ENCODE assay signal across 8 cellular contexts in the genomic region with DNA sequence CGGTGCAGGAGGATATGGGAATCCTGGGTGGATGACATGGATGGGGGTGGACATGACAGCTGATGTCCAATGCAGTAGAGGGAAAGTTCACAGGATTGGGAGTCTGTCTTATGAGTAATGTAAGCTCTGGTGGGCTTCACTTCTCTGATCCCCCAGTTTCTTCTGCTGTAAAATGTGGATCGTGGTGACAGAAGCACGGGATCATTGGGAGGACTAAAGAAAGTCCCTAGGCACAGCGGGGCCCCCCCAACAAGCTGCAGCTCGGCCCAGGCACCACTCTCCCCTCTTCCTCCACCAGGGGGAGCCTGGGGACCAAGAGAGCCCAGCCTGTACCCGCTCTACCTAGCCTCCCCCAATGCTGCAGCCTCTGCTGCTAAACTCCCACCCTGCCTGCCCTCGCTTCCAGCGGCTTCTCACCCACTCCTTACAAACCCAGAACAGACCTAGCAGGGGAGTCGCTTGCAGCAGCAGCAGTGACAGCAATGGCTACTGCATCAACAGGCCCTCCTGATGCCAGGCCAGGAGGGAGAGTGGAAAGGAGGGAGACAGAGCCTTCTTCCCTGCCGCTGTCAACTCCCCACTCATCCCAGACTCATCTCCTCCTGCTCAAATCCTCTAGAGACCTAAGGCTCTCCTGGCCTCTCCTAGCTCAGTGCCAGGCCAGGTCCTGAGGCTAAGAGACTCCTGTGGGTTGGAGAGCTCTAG. TPM values are rescaled to one million over a fixed set of nuclear protein-coding genes. Genes with fewer than 3 reads are reported as not detected.
DNase-seq lines count a peak whose midpoint lies in the region; ATAC-seq and TF ChIP-seq lines count a peak whose summit lies in the region.

No MANE protein-coding gene starts in this region.

- peak; percentile 53 to 84 (median 70) for DNase-seq in CD8-positive, alpha-beta T cell
- DNase-seq in M059J (ENCODE audit: low read depth): peak; percentile 54
- peak; percentile 54 to 80 (median 68) for DNase-seq in body of pancreas
- peak; percentile 21 to 59 for DNase-seq in stimulated activated CD4-positive, alpha-beta T cell treated with anti-CD3 and anti-CD28 coated beads, Interleukin-15, amount 100 ng/mL, for 48 hours (ENCODE audit: low read depth in 2 of 2)

- H3K9me3 Mint-ChIP-seq in CD8-positive, alpha-beta T cell: no peaks in the 10 kb centered on the region

- H3K4me1 ChIP-seq in CD8-positive, alpha-beta T cell (ENCODE audit: insufficient read depth, low read length): peaks cover 9% of the 10 kb centered on the region
- H3K4me1 ChIP-seq in body of pancreas: peaks cover 32% of the 10 kb centered on the region
- H3K4me1 ChIP-seq in iPS-20b (ENCODE audit: insufficient read depth, low read length): no peaks in the 10 kb centered on the region; the same call in 1 of the 2 replicates

- peaks cover 17% of the 10 kb centered on the region for H3K4me1 Mint-ChIP-seq in CD8-positive, alpha-beta T cell (ENCODE audit: low read depth)

- 0% methylated on average over 1 to 7 of the region's 10 CpGs for WGBS in body of pancreas, 2 donors

- no peak overlapping the region for H3K4me3 Mint-ChIP-seq in CD8-positive, alpha-beta T cell

- CTCF ChIA-PET in CD8-positive, alpha-beta T cell (lab: Charles Lee): interaction anchor here (0.6 to 3.9 kb wide), 23 partner anchors 9 to 1501 kb away, joined by 3 to 36 read pairs (median 3); no protein-coding TSS in a partner anchor

- peak; percentile 71 for TF ChIP-seq CTCF in CD8-positive, alpha-beta T cell (IDR thresholded peaks at IDR 0.05)
- TF ChIP-seq CTCF in VCaP (conservative IDR thresholded peaks at IDR 0.05) (peak; percentile 74), body of pancreas (IDR thresholded peaks at IDR 0.05) (peak; percentile 47 to 82 (median 69))

- peaks cover 7% of the 10 kb centered on the region for H3K27me3 ChIP-seq in CD8-positive, alpha-beta T cell (ENCODE audit: insufficient read depth, low read length)
- H3K27me3 ChIP-seq in body of pancreas (no peaks in the 10 kb centered on the region), iPS-20b (ENCODE audit: insufficient read depth, low read length) (peaks cover 47% of the 10 kb centered on the region)

- no peaks in the 10 kb centered on the region for H3K9me3 ChIP-seq in CD8-positive, alpha-beta T cell (ENCODE audit: low read length)
- H3K9me3 ChIP-seq in body of pancreas (no peaks in the 10 kb centered on the region), iPS-20b (ENCODE audit: insufficient read depth, low read depth, low read length) (no peaks in the 10 kb centered on the region)

- POLR2A ChIA-PET in CD8-positive, alpha-beta T cell (lab: Charles Lee): interaction anchor here (0.6 to 1.1 kb wide), 3 partner anchors 56 to 478 kb away, joined by 3 to 4 read pairs (median 3); no protein-coding TSS in a partner anchor

- peaks cover 22% of the 10 kb centered on the region for H3K27me3 Mint-ChIP-seq in CD8-positive, alpha-beta T cell (ENCODE audit: low read depth)

- no peak overlapping the region for H3K27ac Mint-ChIP-seq in CD8-positive, alpha-beta T cell

- H3K36me3 Mint-ChIP-seq in CD8-positive, alpha-beta T cell: no peaks in the 10 kb centered on the region

- H3K9ac ChIP-seq in iPS-20b (ENCODE audit: low read depth, low read length): no peak overlapping the region

- ATAC-seq in CD8-positive, alpha-beta T cell: peak; percentile 89
- ATAC-seq in GM19452 (IDR thresholded peaks at IDR 0.05; ENCODE audit: unreplicated experiment) (peak; percentile 71), body of pancreas (peak; percentile 52), HG03571 (IDR thresholded peaks at IDR 0.05; ENCODE audit: unreplicated experiment) (no peak)

- no peaks in the 10 kb centered on the region for H3K36me3 ChIP-seq in CD8-positive, alpha-beta T cell (ENCODE audit: insufficient read depth, low read length)
- no peaks in the 10 kb centered on the region for H3K36me3 ChIP-seq in body of pancreas (replicated peaks in 1 of 2; ENCODE audit: insufficient read depth in 1 of 2, low read depth in 2 of 2)
- no peaks in the 10 kb centered on the region for H3K36me3 ChIP-seq in iPS-20b (ENCODE audit: insufficient read depth, low read depth, low read length)

- intact Hi-C loops in CD8-positive, alpha-beta T cell (cut with DNase I, micrococcal nuclease): loop anchor here (1.0 to 10.0 kb wide), 5 partner anchors 67 to 1847 kb away; no protein-coding TSS in a partner anchor
- intact Hi-C loops in body of pancreas (cut with DNase I): loop anchor here (10.0 kb wide), 1 partner anchor 117 kb away; a partner anchor contains a TSS

- H3K27ac ChIP-seq in CD8-positive, alpha-beta T cell (ENCODE audit: low read depth, low read length): no peak overlapping the region
- H3K27ac ChIP-seq in VCaP: no peak overlapping the region
- H3K27ac ChIP-seq in body of pancreas: peak overlapping the region in 1 of 4 donors; percentile 25
- no peak overlapping the region for H3K27ac ChIP-seq in iPS-20b (ENCODE audit: low read length)

- H3K4me3 ChIP-seq in CD8-positive, alpha-beta T cell (ENCODE audit: low read depth, low read length): no peak overlapping the region
- H3K4me3 ChIP-seq in body of pancreas (no peak overlapping the region), iPS-20b (ENCODE audit: low read length) (peak overlapping the region; percentile 63; the same call in 1 of the 2 replicates)

- no peak for TF ChIP-seq POLR2A in body of pancreas (IDR thresholded peaks at IDR 0.05)

RNA-seq across cellular contexts. Expression of a gene that starts 36.1 kb away (rescaled TPM):
- total RNA-seq in CD8-positive, alpha-beta T cell: 1 to 10 TPM in 1 of 2 experiments, under 1 TPM in 1; 0.78 to 1.0 TPM
- total RNA-seq in M059J (2014; rRNA removed; shearing (Covaris generic)): 18.8 and 20.4 TPM in 2 replicates
- total RNA-seq in body of pancreas: 10 to 100 TPM; 12.7 to 30.3 TPM
